1 cellular context compared by ENCODE assay signal in the genomic region with DNA sequence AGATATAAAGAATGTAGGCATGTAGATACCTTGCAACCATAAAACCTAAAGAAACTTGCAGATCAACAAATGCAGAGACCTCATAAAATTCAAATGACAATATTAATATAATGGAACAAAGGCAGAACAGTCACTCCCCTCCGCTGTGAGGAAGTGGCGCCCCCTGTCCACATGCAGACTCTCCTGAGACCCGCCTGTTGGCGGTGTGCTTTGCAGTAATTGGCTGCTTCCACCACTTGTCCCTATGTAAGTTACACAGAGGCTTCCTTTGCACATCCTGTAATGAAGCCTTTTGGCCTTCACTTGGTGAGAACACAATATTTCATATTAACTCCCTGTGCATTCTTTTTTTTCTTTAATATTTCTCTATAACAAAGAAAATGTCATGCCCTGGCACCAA.
TF ChIP-seq lines count a peak whose summit lies in the region.

No MANE protein-coding gene starts in this region.

TF ChIP-seq in HepG2, 621 proteins besides CTCF, POLR2A, EP300 and RAD21:
- TF ChIP-seq, protein P1, sequence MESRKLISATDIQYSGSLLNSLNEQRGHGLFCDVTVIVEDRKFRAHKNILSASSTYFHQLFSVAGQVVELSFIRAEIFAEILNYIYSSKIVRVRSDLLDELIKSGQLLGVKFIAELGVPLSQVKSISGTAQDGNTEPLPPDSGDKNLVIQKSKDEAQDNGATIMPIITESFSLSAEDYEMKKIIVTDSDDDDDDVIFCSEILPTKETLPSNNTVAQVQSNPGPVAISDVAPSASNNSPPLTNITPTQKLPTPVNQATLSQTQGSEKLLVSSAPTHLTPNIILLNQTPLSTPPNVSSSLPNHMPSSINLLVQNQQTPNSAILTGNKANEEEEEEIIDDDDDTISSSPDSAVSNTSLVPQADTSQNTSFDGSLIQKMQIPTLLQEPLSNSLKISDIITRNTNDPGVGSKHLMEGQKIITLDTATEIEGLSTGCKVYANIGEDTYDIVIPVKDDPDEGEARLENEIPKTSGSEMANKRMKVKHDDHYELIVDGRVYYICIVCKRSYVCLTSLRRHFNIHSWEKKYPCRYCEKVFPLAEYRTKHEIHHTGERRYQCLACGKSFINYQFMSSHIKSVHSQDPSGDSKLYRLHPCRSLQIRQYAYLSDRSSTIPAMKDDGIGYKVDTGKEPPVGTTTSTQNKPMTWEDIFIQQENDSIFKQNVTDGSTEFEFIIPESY (CRISPR knock-in tag; IDR thresholded peaks at IDR 0.05), result peak; percentile 59
